10 cellular contexts compared by ENCODE assay signal in genomic region chr1:32151319-32151787, GRCh38. TPM values are rescaled to one million over a fixed set of nuclear protein-coding genes. Genes with fewer than 3 reads are reported as not detected.
DNase-seq lines count a peak whose midpoint lies in the region; ATAC-seq and TF ChIP-seq lines count a peak whose summit lies in the region.
"Had no signal": no experiment of that assay in that cellular context is flagged by ENCODE, and none has a peak within 500 bp of the region (broad histone marks: within the 10 kb centered on the region; RNA-seq: fewer than 3 reads in every experiment).

No MANE protein-coding gene starts in this region.

- H3K4me3 ChIP-seq in CD8-positive, alpha-beta T cell (ENCODE audit: low read depth, low read length) = no peak overlapping the region

- CTCF ChIA-PET in CD8-positive, alpha-beta T cell (lab: Charles Lee) = no interaction called here

- DNase-seq in G401 (ENCODE audit: low spot score) = peak; percentile 32
- peak; percentile 35 for DNase-seq in NCI-H2227 treated with DMSO at 0.1 percent for 48 hours (lab: John Stamatoyannopoulos, UW)
- no peak for DNase-seq in chondrocyte (ENCODE audit: low spot score)
- DNase-seq in osteocyte (ENCODE audit: extremely low spot score, unreplicated experiment) = no peak
- no peak for DNase-seq in ureter (ENCODE audit: low spot score)
- no peak for DNase-seq in CD8-positive, alpha-beta T cell
- DNase-seq: GDM1 had no signal

- peaks cover 3% of the 10 kb centered on the region for H3K4me1 ChIP-seq in CD8-positive, alpha-beta T cell (ENCODE audit: insufficient read depth, low read length)

- no peak for TF ChIP-seq CTCF in chondrocyte (IDR thresholded peaks at IDR 0.05)
- TF ChIP-seq CTCF in osteocyte (IDR thresholded peaks at IDR 0.05) = no peak
- no peak for TF ChIP-seq CTCF in CD8-positive, alpha-beta T cell (IDR thresholded peaks at IDR 0.05)

- no peak overlapping the region for H3K4me3 Mint-ChIP-seq in chondrocyte (ENCODE audit: unreplicated experiment)
- H3K4me3 Mint-ChIP-seq in osteocyte (ENCODE audit: unreplicated experiment) = no peak overlapping the region
- no peak overlapping the region for H3K4me3 Mint-ChIP-seq in CD8-positive, alpha-beta T cell

- H3K9me3 Mint-ChIP-seq in chondrocyte (ENCODE audit: low read depth) (peaks cover 3% of the 10 kb centered on the region), osteocyte (ENCODE audit: unreplicated experiment) (peaks cover 4% of the 10 kb centered on the region)
- H3K9me3 Mint-ChIP-seq in CD8-positive, alpha-beta T cell = peaks cover 9% of the 10 kb centered on the region

- POLR2A ChIA-PET in CD8-positive, alpha-beta T cell (lab: Charles Lee) = interaction anchor here (1.0 kb wide), 1 partner anchor 17 kb away, joined by 3 read pairs; no protein-coding TSS in a partner anchor

- no peaks in the 10 kb centered on the region for H3K27me3 ChIP-seq in CD8-positive, alpha-beta T cell (ENCODE audit: insufficient read depth, low read length)

- peaks cover 6% of the 10 kb centered on the region for H3K9me3 ChIP-seq in CD8-positive, alpha-beta T cell (ENCODE audit: low read length)

- in situ Hi-C loops in G401 (cut with HindIII; ENCODE audit: low sequenced_read_pairs) = no loop called here

- intact Hi-C loops in CD8-positive, alpha-beta T cell (cut with DNase I, micrococcal nuclease) = no loop called here

- no peak for ATAC-seq in CD8-positive, alpha-beta T cell
- ATAC-seq in HG03442 (IDR thresholded peaks at IDR 0.05; ENCODE audit: unreplicated experiment) (no peak), HG03095 (IDR thresholded peaks at IDR 0.05; ENCODE audit: unreplicated experiment) (no peak)

- H3K36me3 Mint-ChIP-seq in chondrocyte (ENCODE audit: low read depth) = peaks cover 6% of the 10 kb centered on the region
- peaks cover 12% of the 10 kb centered on the region for H3K36me3 Mint-ChIP-seq in osteocyte (ENCODE audit: unreplicated experiment)
- peaks cover 44% of the 10 kb centered on the region for H3K36me3 Mint-ChIP-seq in CD8-positive, alpha-beta T cell

- H3K36me3 ChIP-seq in CD8-positive, alpha-beta T cell (ENCODE audit: insufficient read depth, low read length) = peaks cover 5% of the 10 kb centered on the region

- H3K27ac Mint-ChIP-seq in chondrocyte (ENCODE audit: unreplicated experiment) (peak overlapping the region; percentile 89), osteocyte (ENCODE audit: unreplicated experiment) (peak overlapping the region; percentile 92)
- H3K27ac Mint-ChIP-seq in CD8-positive, alpha-beta T cell = no peak overlapping the region

- no peaks in the 10 kb centered on the region for H3K27me3 Mint-ChIP-seq in chondrocyte (ENCODE audit: low read depth)
- H3K27me3 Mint-ChIP-seq in osteocyte (ENCODE audit: unreplicated experiment) = no peaks in the 10 kb centered on the region
- H3K27me3 Mint-ChIP-seq in CD8-positive, alpha-beta T cell (ENCODE audit: low read depth) = no peaks in the 10 kb centered on the region

- no peak overlapping the region for H3K27ac ChIP-seq in CD8-positive, alpha-beta T cell (ENCODE audit: low read depth, low read length)

- H3K4me1 Mint-ChIP-seq in chondrocyte (ENCODE audit: low read depth) = peaks cover 17% of the 10 kb centered on the region
- peaks cover 18% of the 10 kb centered on the region for H3K4me1 Mint-ChIP-seq in osteocyte (ENCODE audit: unreplicated experiment)
- peaks cover 21% of the 10 kb centered on the region for H3K4me1 Mint-ChIP-seq in CD8-positive, alpha-beta T cell (ENCODE audit: low read depth)

RNA-seq across cellular contexts. Expression of gene TXLNA, which starts 28.1 kb away (rescaled TPM):
- 52.9 and 72.8 TPM in 2 replicates for total RNA-seq in G401 (2014; rRNA removed; shearing (Covaris generic))
- total RNA-seq in chondrocyte = 78.3 to 86.7 TPM (median 84.3 TPM) in 3 replicates
- 77.3 and 77.8 TPM in 2 replicates for total RNA-seq in osteocyte
- total RNA-seq in ureter = 59.6 TPM
- 1 to 10 TPM; 7.5 to 8.9 TPM for total RNA-seq in CD8-positive, alpha-beta T cell

RNA-seq across cellular contexts. Expression of gene KPNA6, which starts 43.5 kb away (rescaled TPM):
- total RNA-seq in G401 (2014; rRNA removed; shearing (Covaris generic)) = 30.8 and 36.0 TPM in 2 replicates
- total RNA-seq in chondrocyte = 66.3 to 89.3 TPM (median 80.9 TPM) in 3 replicates
- total RNA-seq in osteocyte = 75.3 and 78.2 TPM in 2 replicates
- total RNA-seq in ureter = 63.5 TPM
- 10 to 100 TPM; 51.7 to 58.7 TPM for total RNA-seq in CD8-positive, alpha-beta T cell

RNA-seq across cellular contexts. Expression of gene CCDC28B, which starts 49.0 kb away (rescaled TPM):
- 24.4 and 30.9 TPM in 2 replicates for total RNA-seq in G401 (2014; rRNA removed; shearing (Covaris generic))
- total RNA-seq in chondrocyte = 29.7 to 32.9 TPM (median 30.7 TPM) in 3 replicates
- total RNA-seq in osteocyte = 24.0 and 29.9 TPM in 2 replicates
- total RNA-seq in ureter = 2.1 TPM
- 1 to 10 TPM; 3.8 to 5.2 TPM for total RNA-seq in CD8-positive, alpha-beta T cell

RNA-seq across cellular contexts. Expression of gene IQCC, which starts 54.1 kb away (rescaled TPM):
- 3.3 and 4.0 TPM in 2 replicates for total RNA-seq in G401 (2014; rRNA removed; shearing (Covaris generic))
- total RNA-seq in chondrocyte = 1.5 to 3.3 TPM (median 2.0 TPM) in 3 replicates
- total RNA-seq in osteocyte = 3.0 and 3.1 TPM in 2 replicates
- 2.5 TPM for total RNA-seq in ureter
- 1 to 10 TPM; 1.3 to 2.0 TPM for total RNA-seq in CD8-positive, alpha-beta T cell

RNA-seq across cellular contexts. Expression of gene DCDC2B, which starts 57.5 kb away (rescaled TPM):
- not detected in 2 replicates for total RNA-seq in G401 (2014; rRNA removed; shearing (Covaris generic))
- total RNA-seq in chondrocyte (not detected in 3 replicates), osteocyte (not detected in 2 replicates), ureter (not detected)
- not detected for total RNA-seq in CD8-positive, alpha-beta T cell
- total RNA-seq: mucosa of gallbladder had no signal

Comparison
In these comparisons a context has a peak if more than half of its experiments do, and no peak if none do; other contexts are left out.
1. DNase-seq: peak in G401 (single experiment) and NCI-H2227 treated with DMSO at 0.1 percent for 48 hours (single experiment); none in chondrocyte (single experiment), osteocyte (single experiment), ureter (single experiment) and CD8-positive, alpha-beta T cell (0 of 7).